9 cellular contexts compared by ENCODE assay signal in the genomic region with DNA sequence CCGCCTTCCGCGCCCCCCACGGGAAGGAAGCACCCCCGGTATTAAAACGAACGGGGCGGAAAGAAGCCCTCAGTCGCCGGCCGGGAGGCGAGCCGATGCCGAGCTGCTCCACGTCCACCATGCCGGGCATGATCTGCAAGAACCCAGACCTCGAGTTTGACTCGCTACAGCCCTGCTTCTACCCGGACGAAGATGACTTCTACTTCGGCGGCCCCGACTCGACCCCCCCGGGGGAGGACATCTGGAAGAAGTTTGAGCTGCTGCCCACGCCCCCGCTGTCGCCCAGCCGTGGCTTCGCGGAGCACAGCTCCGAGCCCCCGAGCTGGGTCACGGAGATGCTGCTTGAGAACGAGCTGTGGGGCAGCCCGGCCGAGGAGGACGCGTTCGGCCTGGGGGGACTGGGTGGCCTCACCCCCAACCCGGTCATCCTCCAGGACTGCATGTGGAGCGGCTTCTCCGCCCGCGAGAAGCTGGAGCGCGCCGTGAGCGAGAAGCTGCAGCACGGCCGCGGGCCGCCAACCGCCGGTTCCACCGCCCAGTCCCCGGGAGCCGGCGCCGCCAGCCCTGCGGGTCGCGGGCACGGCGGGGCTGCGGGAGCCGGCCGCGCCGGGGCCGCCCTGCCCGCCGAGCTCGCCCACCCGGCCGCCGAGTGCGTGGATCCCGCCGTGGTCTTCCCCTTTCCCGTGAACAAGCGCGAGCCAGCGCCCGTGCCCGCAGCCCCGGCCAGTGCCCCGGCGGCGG. TPM values are rescaled to one million over a fixed set of nuclear protein-coding genes. Genes with fewer than 3 reads are reported as not detected.
DNase-seq lines count a peak whose midpoint lies in the region; ATAC-seq, FAIRE-seq and TF ChIP-seq lines count a peak whose summit lies in the region.
"Had no signal": no experiment of that assay in that cellular context is flagged by ENCODE, and none has a peak within 500 bp of the region (broad histone marks: within the 10 kb centered on the region; RNA-seq: fewer than 3 reads in every experiment).

No MANE protein-coding gene starts in this region.

- DNase-seq in DMS53 (lab: John Stamatoyannopoulos, UW) = peak; percentile 60
- no peak for DNase-seq in DMS53 treated with DMSO at 0.1 percent for 48 hours (lab: John Stamatoyannopoulos, UW; ENCODE audit: unreplicated experiment)
- no peak for DNase-seq in T-helper 17 cell
- DNase-seq in right cardiac atrium = peak; percentile 34 to 65 (median 50)
- DNase-seq in psoas muscle = peak in 1 of 2 donors; percentile 61
- no peak for DNase-seq in H54 (ENCODE audit: insufficient read length, low spot score)
- no peak for DNase-seq in NCI-H1092 treated with DMSO at 0.1 percent for 48 hours (lab: John Stamatoyannopoulos, UW)
- no peak for DNase-seq in cerebellum (ENCODE audit: low spot score)

- TF ChIP-seq CTCF in psoas muscle (IDR thresholded peaks at IDR 0.05) = no peak

- peaks cover 4% of the 10 kb centered on the region for H3K36me3 Mint-ChIP-seq in T-helper 17 cell (ENCODE audit: low read depth)

- intact Hi-C loops in right cardiac atrium (cut with DNase I) = loop anchor here in 3 of 4 donors (5.0 to 10.0 kb wide), 5 partner anchors 340 to 665 kb away; no protein-coding TSS in a partner anchor
- intact Hi-C loops in psoas muscle (cut with DNase I) = loop anchor here (2.0 to 10.0 kb wide), 6 partner anchors 305 to 673 kb away; no protein-coding TSS in a partner anchor

- no peak overlapping the region for H3K27ac Mint-ChIP-seq in T-helper 17 cell

- H3K4me3 Mint-ChIP-seq in T-helper 17 cell = peak overlapping the region; percentile 39

- H3K9me3 ChIP-seq in T-helper 17 cell (ENCODE audit: control insufficient read depth, low read length, poor library complexity, severe bottlenecking) (no peaks in the 10 kb centered on the region), right cardiac atrium (ENCODE audit: control insufficient read depth, low read length) (no peaks in the 10 kb centered on the region), psoas muscle (no peaks in the 10 kb centered on the region)

- H3K4me3 ChIP-seq in right cardiac atrium (ENCODE audit: low read length) (peak overlapping the region; percentile 31), psoas muscle (peak overlapping the region; percentile 63)

- TF ChIP-seq POLR2A in H54 (IDR thresholded peaks at IDR 0.05; ENCODE audit: low read depth, low read length) = no peak

- FAIRE-seq in H54 (lab: Jason Lieb, UNC) = no peak
- FAIRE-seq: A204.1 had no signal

- H3K27me3 ChIP-seq in right cardiac atrium (ENCODE audit: control insufficient read depth, insufficient read depth) (no peaks in the 10 kb centered on the region), psoas muscle (ENCODE audit: insufficient read depth in 3 of 3, low read length in 2 of 3) (peaks cover 0 to 38% (median 11%) of the 10 kb centered on the region in 3 donors)

- no peak for ATAC-seq in T-helper 17 cell
- peak; percentile 15 to 17 for ATAC-seq in right cardiac atrium
- peak in 2 of 4 donors; percentile 9 to 28 for ATAC-seq in psoas muscle

- WGBS in right cardiac atrium = under 1% methylated on average over 90 of the region's 90 CpGs
- WGBS in psoas muscle, 3 donors = 0 to 1% (median 1%) methylated on average over 49 to 90 of the region's 90 CpGs

- H3K27ac ChIP-seq in right cardiac atrium (ENCODE audit: low read length) (no peak overlapping the region), psoas muscle (no peak overlapping the region)

- H3K4me1 Mint-ChIP-seq in T-helper 17 cell = peaks cover 17% of the 10 kb centered on the region

- peaks cover 67% of the 10 kb centered on the region for H3K27me3 Mint-ChIP-seq in T-helper 17 cell

- H3K36me3 ChIP-seq in psoas muscle (ENCODE audit: insufficient read depth in 1 of 2, low read depth in 1 of 2) = no peaks in the 10 kb centered on the region

- H3K4me1 ChIP-seq in right cardiac atrium (ENCODE audit: control insufficient read depth, insufficient read depth, low read length) (no peaks in the 10 kb centered on the region), psoas muscle (peaks cover 29% of the 10 kb centered on the region)

RNA-seq across cellular contexts. Expression of a gene that starts 1.8 kb away (rescaled TPM):
- total RNA-seq in T-helper 17 cell (under 1 TPM in 1 of 2 donors, not detected in 1; 0.37 TPM), right cardiac atrium (under 1 TPM; 0.23 to 0.42 (median 0.33) TPM), psoas muscle (under 1 TPM; 0.25 to 0.36 (median 0.30) TPM), cerebellum (39.5 TPM)
- polyA plus RNA-seq in right cardiac atrium (0.29 TPM), psoas muscle (under 1 TPM; 0.10 to 0.29 (median 0.21) TPM)

Comparison
In these comparisons a context has a peak if more than half of its experiments do, and no peak if none do; other contexts are left out.
1. DNase-seq: peak in DMS53 (single experiment) and right cardiac atrium (3 of 3); none in DMS53 treated with DMSO at 0.1 percent for 48 hours (single experiment), T-helper 17 cell (0 of 3), H54 (single experiment), NCI-H1092 treated with DMSO at 0.1 percent for 48 hours (single experiment) and cerebellum (single experiment).
2. RNA of a gene that starts 1.8 kb away (total RNA-seq): 39.5 TPM in cerebellum (single experiment); 0.23 to 0.42 TPM in right cardiac atrium, 0.37 TPM in T-helper 17 cell and 0.25 to 0.36 TPM in psoas muscle; every median in the first group is over 10 times any median in the second.